ENCODE assay signal across 10 cellular contexts in the genomic region with DNA sequence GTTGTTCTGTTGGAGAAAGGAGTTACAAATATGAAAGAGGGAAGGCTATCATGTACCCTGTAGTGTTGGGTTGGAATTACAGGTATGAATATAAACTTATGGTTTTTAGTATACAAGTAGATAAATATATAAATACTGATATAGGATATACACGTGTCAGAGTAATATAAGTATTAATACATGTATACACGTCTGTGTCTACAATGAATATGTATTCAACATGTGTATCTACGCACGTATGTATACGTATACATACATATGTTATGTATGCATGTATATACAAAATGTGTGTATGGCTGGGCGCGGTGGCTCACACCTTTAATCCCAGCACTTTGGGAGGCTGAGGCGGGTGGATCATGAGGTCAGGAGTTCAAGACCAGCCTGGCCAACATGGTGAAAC.
"Had no signal": no experiment of that assay in that cellular context is flagged by ENCODE, and none has a peak within 500 bp of the region (broad histone marks: within the 10 kb centered on the region; RNA-seq: fewer than 3 reads in every experiment).

No MANE protein-coding gene starts in this region.

- H3K4me1 ChIP-seq: HAP-1 had no signal

- H3K27ac Mint-ChIP-seq: GM23338, HFFc6 had no signal

- H2AFZ ChIP-seq: GM23248, GM23338 had no signal

- H3K4me2 ChIP-seq: GM23338 had no signal

- FAIRE-seq: H1 had no signal

- H3K4me3 ChIP-seq: GM23248, GM23338, HAP-1 had no signal

- ATAC-seq: GM23338, HCT116 had no signal

- H3K9me3 ChIP-seq: HAP-1 had no signal

- H3K9me3 Mint-ChIP-seq: GM23338, H9, HFFc6 had no signal

- H3K27ac ChIP-seq: GM23248 had no signal

- H3K4me3 Mint-ChIP-seq: GM23338, H9, HFFc6 had no signal

- H3K9ac ChIP-seq: GM23248 had no signal

- DNase-seq: GM23248, GOT3, H7, H9, HCEC 1CT, HFFc6 had no signal
